In the genomic region with DNA sequence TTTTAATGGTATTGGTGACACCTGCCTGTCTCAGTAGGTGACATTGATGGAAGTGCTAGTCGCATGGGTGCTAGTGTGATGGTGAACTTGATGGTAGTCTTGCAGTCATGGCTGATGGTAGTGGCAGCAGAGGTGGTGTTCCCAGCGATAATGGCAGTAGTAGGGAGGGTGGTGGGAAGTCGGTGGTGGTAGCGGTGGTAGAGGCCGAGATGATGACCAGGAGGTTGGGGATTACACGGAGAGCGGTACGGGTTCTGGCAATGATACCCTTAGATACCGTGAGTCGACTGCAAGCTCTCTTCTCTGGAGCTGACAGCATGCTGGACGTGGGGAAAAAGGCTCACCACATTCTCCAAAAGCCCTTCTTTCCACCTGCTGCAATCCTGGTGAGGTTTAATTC, we compare ENCODE assay signal across 2 cellular contexts.
TF ChIP-seq lines count a peak whose summit lies in the region.

No MANE protein-coding gene starts in this region.

TF ChIP-seq in IMR-90, 13 proteins besides CTCF, POLR2A, EP300 and RAD21:
- no peak for TF ChIP-seq ELK1 (IDR thresholded peaks at IDR 0.05; ENCODE audit: borderline replicate concordance, low read depth, low read length)
- no peak for TF ChIP-seq MXI1 (IDR thresholded peaks at IDR 0.05; ENCODE audit: borderline replicate concordance, low read depth, low read length)
- no peak for TF ChIP-seq RFX5 (IDR thresholded peaks at IDR 0.05; ENCODE audit: low read depth, low read length)
- TF ChIP-seq RCOR1 (IDR thresholded peaks at IDR 0.05; ENCODE audit: insufficient replicate concordance, low read length), result no peak
- TF ChIP-seq FOS (IDR thresholded peaks at IDR 0.05; ENCODE audit: low read depth, low read length), result no peak

TF ChIP-seq in K562, 482 proteins besides CTCF, POLR2A, EP300 and RAD21:
- TF ChIP-seq CTCFL (IDR thresholded peaks at IDR 0.05; ENCODE audit: borderline replicate concordance, insufficient read depth, low read depth, low read length, poor library complexity, severe bottlenecking) (no peak), TFAM (CRISPR knock-in tag; conservative IDR thresholded peaks at IDR 0.05) (no peak), DDX20 (tag; IDR thresholded peaks at IDR 0.05; ENCODE audit: low read depth) (no peak), TEAD1 (CRISPR knock-in tag; IDR thresholded peaks at IDR 0.05) (no peak), SMAD4 (CRISPR knock-in tag; conservative IDR thresholded peaks at IDR 0.05) (no peak), CLOCK (CRISPR knock-in tag; IDR thresholded peaks at IDR 0.05; ENCODE audit: borderline replicate concordance) (no peak), KDM5B (IDR thresholded peaks at IDR 0.05; ENCODE audit: insufficient replicate concordance, low read depth, low read length) (no peak), ZNF41 (CRISPR knock-in tag; conservative IDR thresholded peaks at IDR 0.05) (no peak), ZFP36 (IDR thresholded peaks at IDR 0.05; ENCODE audit: low read depth, low read length, partially characterized antibody) (no peak), RBFOX2 (IDR thresholded peaks at IDR 0.05; ENCODE audit: low read depth, low read length) (no peak), ARHGAP35 (IDR thresholded peaks at IDR 0.05; ENCODE audit: partially characterized antibody) (no peak), NR2C1 (IDR thresholded peaks at IDR 0.05) (no peak), NR2C1 (tag; IDR thresholded peaks at IDR 0.05) (no peak), ZNF263 (CRISPR knock-in tag; IDR thresholded peaks at IDR 0.05; ENCODE audit: borderline replicate concordance) (no peak), DNMT1 (IDR thresholded peaks at IDR 0.05) (no peak), ZNF57 (CRISPR knock-in tag; IDR thresholded peaks at IDR 0.05) (no peak), ZNF589 (CRISPR knock-in tag; IDR thresholded peaks at IDR 0.05; ENCODE audit: low read depth) (no peak), ID3 (CRISPR knock-in tag; IDR thresholded peaks at IDR 0.05) (no peak), ID3 (tag; IDR thresholded peaks at IDR 0.05) (no peak), BRD9 (IDR thresholded peaks at IDR 0.05; ENCODE audit: low read depth, partially characterized antibody) (no peak), BCLAF1 (IDR thresholded peaks at IDR 0.05; ENCODE audit: borderline replicate concordance in 1 of 2, control insufficient read depth in 1 of 2, low read depth in 2 of 2, low read length in 1 of 2) (no peak)
- TF ChIP-seq, protein P1, sequence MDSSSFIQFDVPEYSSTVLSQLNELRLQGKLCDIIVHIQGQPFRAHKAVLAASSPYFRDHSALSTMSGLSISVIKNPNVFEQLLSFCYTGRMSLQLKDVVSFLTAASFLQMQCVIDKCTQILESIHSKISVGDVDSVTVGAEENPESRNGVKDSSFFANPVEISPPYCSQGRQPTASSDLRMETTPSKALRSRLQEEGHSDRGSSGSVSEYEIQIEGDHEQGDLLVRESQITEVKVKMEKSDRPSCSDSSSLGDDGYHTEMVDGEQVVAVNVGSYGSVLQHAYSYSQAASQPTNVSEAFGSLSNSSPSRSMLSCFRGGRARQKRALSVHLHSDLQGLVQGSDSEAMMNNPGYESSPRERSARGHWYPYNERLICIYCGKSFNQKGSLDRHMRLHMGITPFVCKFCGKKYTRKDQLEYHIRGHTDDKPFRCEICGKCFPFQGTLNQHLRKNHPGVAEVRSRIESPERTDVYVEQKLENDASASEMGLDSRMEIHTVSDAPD (CRISPR knock-in tag; IDR thresholded peaks at IDR 0.05), result no peak
